Comparison of ENCODE assay signal across 26 cellular contexts in genomic region chr5:159800131-159800830, GRCh38.
"Had no signal": no experiment of that assay in that cellular context is flagged by ENCODE, and none has a peak within 500 bp of the region (broad histone marks: within the 10 kb centered on the region; RNA-seq: fewer than 3 reads in every experiment).

No MANE protein-coding gene starts in this region.

- FAIRE-seq: colon, frontal cortex, pancreas had no signal

- H3K36me3 ChIP-seq: left ventricle myocardium inferior, neutrophil, pancreas, stomach, tibial artery had no signal

- ATAC-seq: left colon; natural killer cell; pancreas; sciatic nerve; stimulated activated effector memory CD8-positive, alpha-beta T cell treated with anti-CD3 and anti-CD28 coated beads, Interleukin-12 subunit alpha, Interleukin-12 subunit beta, amount 100 ng/mL, for 72 hours had no signal

- H3K27me3 ChIP-seq: neutrophil, pancreas, stomach, testis, tibial artery had no signal

- H3K4me3 ChIP-seq: left ventricle myocardium inferior, lung, pancreas, smooth muscle cell, stomach, testis, tibial artery had no signal

- H3K4me1 ChIP-seq: left ventricle myocardium inferior, pancreas, stomach, testis, tibial artery had no signal

- H3K9me3 ChIP-seq: left ventricle myocardium inferior, neutrophil, pancreas, stomach, testis, tibial artery had no signal

- H3K4me1 Mint-ChIP-seq: immature natural killer cell; natural killer cell; stimulated activated effector memory CD8-positive, alpha-beta T cell treated with anti-CD3 and anti-CD28 coated beads, Interleukin-12 subunit alpha, Interleukin-12 subunit beta, amount 100 ng/mL, for 72 hours had no signal

- H3K9me3 Mint-ChIP-seq: memory B cell; natural killer cell; stimulated activated effector memory CD8-positive, alpha-beta T cell treated with anti-CD3 and anti-CD28 coated beads, Interleukin-12 subunit alpha, Interleukin-12 subunit beta, amount 100 ng/mL, for 72 hours; type B pancreatic cell had no signal

- H3K36me3 Mint-ChIP-seq: immature natural killer cell; memory B cell; natural killer cell; stimulated activated effector memory CD8-positive, alpha-beta T cell treated with anti-CD3 and anti-CD28 coated beads, Interleukin-12 subunit alpha, Interleukin-12 subunit beta, amount 100 ng/mL, for 72 hours; type B pancreatic cell had no signal

- DNase-seq: dorsolateral prefrontal cortex; effector CD4-positive, alpha-beta T cell; hypothalamus; immature natural killer cell; islet precursor cell; kidney glomerular epithelial cell; left colon; left ventricle myocardium inferior; natural killer cell; pancreas; stimulated activated CD4-positive, alpha-beta T cell treated with anti-CD3 and anti-CD28 coated beads, Interleukin-12 subunit alpha, Interleukin-12 subunit beta, amount 100 ng/mL, for 4 hours; stimulated activated CD4-positive, alpha-beta T cell treated with anti-CD3 and anti-CD28 coated beads, Interleukin-2, amount 100 ng/mL, for 24 hours; stimulated activated CD4-positive, alpha-beta T cell treated with anti-CD3 and anti-CD28 coated beads, Interleukin-4, amount 100 ng/mL, for 24 hours; stimulated activated naive CD4-positive, alpha-beta T cell treated with Interleukin-2 at 50 U/mL for 16 hours; stomach; testis; tibial artery had no signal

- H3K27ac Mint-ChIP-seq: immature natural killer cell; memory B cell; natural killer cell; stimulated activated effector memory CD8-positive, alpha-beta T cell treated with anti-CD3 and anti-CD28 coated beads, Interleukin-12 subunit alpha, Interleukin-12 subunit beta, amount 100 ng/mL, for 72 hours; type B pancreatic cell had no signal

- H3K4me2 ChIP-seq: smooth muscle cell had no signal

- H3K4me3 Mint-ChIP-seq: immature natural killer cell; memory B cell; natural killer cell; stimulated activated effector memory CD8-positive, alpha-beta T cell treated with anti-CD3 and anti-CD28 coated beads, Interleukin-12 subunit alpha, Interleukin-12 subunit beta, amount 100 ng/mL, for 72 hours; type B pancreatic cell had no signal

- H3K27ac ChIP-seq: dorsolateral prefrontal cortex, left ventricle myocardium inferior, neutrophil, pancreas, stomach, testis, tibial artery had no signal
